1 cellular context compared by ENCODE assay signal in the genomic region with DNA sequence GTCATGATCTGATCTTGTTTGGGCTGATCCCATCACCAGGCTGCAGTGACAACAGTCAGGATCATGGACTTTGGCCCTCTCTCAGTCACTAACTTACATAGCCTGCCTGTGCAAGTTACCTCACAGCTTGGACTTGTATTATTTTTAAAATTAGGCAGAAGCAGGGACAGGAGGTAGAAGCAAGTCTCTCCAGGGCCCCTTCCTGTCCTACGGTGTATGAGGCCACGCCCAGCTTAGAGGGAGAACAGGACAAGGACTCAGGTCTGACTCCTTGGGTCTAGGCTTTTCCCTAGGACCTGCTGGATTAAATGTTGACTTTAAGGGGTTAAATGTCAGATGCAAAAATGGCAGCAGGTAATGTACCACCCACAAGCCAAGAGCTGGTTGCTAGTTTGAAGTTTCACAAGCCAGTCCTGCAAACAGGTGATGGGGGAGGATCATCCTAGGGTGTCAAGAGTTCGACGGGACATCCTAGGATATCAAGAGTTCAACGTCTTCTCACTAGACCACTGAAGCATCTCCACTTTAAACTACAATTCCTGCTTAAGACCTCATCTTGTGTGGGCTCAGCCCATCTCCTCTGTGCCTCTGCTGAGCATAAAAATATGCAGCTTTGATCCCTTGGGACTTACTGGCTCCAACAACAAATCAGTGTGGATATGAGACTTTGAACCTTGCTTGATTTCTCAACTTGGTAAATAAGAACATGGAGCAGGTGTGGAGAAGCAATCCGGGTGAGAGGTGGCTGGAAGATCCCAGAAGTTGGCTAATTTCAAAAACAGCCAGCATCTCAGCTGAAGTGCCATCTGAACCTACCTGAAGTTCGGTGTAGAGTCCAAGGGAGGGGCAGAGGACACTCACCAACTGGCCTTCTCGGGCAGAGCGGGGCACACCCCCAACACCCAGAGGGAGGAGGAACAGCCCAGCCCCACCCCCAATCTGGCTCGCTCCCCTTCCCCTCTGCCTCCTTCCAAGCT.
TF ChIP-seq lines count a peak whose summit lies in the region.

No MANE protein-coding gene starts in this region.

TF ChIP-seq in HepG2, 621 proteins besides CTCF, POLR2A, EP300 and RAD21 (continued from another document and continues in another):
- peak; percentile 25; the same call in 1 of the 2 replicates for TF ChIP-seq ZMYM2 (CRISPR knock-in tag; IDR thresholded peaks at IDR 0.05)
- TF ChIP-seq ZNF20 (CRISPR knock-in tag; IDR thresholded peaks at IDR 0.05): no peak
- TF ChIP-seq THAP11 (CRISPR knock-in tag; IDR thresholded peaks at IDR 0.05): peak; percentile 74; the same call in 1 of the 2 replicates
- TF ChIP-seq ZNF839 (CRISPR knock-in tag; IDR thresholded peaks at IDR 0.05; ENCODE audit: borderline replicate concordance): no peak
- TF ChIP-seq, protein P1, sequence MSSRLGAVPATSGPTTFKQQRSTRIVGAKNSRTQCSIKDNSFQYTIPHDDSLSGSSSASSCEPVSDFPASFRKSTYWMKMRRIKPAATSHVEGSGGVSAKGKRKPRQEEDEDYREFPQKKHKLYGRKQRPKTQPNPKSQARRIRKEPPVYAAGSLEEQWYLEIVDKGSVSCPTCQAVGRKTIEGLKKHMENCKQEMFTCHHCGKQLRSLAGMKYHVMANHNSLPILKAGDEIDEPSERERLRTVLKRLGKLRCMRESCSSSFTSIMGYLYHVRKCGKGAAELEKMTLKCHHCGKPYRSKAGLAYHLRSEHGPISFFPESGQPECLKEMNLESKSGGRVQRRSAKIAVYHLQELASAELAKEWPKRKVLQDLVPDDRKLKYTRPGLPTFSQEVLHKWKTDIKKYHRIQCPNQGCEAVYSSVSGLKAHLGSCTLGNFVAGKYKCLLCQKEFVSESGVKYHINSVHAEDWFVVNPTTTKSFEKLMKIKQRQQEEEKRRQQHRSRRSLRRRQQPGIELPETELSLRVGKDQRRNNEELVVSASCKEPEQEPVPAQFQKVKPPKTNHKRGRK (CRISPR knock-in tag; IDR thresholded peaks at IDR 0.05): no peak
- TF ChIP-seq SNRNP70 (IDR thresholded peaks at IDR 0.05; ENCODE audit: low read depth, low read length): no peak
- 0 out of 4 replicates have a peak, but pooled peaks of 1 of the 2 experiments have one; percentile 1 for TF ChIP-seq MAFK (conservative IDR thresholded peaks at IDR 0.05 in 1 of 2, IDR thresholded peaks at IDR 0.05 in 1 of 2; ENCODE audit: low read length in 2 of 2)
- TF ChIP-seq, protein P2, sequence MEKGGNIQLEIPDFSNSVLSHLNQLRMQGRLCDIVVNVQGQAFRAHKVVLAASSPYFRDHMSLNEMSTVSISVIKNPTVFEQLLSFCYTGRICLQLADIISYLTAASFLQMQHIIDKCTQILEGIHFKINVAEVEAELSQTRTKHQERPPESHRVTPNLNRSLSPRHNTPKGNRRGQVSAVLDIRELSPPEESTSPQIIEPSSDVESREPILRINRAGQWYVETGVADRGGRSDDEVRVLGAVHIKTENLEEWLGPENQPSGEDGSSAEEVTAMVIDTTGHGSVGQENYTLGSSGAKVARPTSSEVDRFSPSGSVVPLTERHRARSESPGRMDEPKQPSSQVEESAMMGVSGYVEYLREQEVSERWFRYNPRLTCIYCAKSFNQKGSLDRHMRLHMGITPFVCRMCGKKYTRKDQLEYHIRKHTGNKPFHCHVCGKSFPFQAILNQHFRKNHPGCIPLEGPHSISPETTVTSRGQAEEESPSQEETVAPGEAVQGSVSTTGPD (CRISPR knock-in tag; IDR thresholded peaks at IDR 0.05): peak; percentile 41; the same call in 1 of the 2 replicates
- TF ChIP-seq DR1 (CRISPR knock-in tag; IDR thresholded peaks at IDR 0.05): no peak; the same call in 1 of the 2 replicates
- TF ChIP-seq PBX3 (CRISPR knock-in tag; IDR thresholded peaks at IDR 0.05; ENCODE audit: borderline replicate concordance): no peak
- no peak for TF ChIP-seq SP1 (IDR thresholded peaks at IDR 0.05)
- peak; percentile 43; the same call in 1 of the 2 replicates for TF ChIP-seq SP1 (CRISPR knock-in tag; IDR thresholded peaks at IDR 0.05)
- peak; percentile 89 for TF ChIP-seq HOXA5 (CRISPR knock-in tag; IDR thresholded peaks at IDR 0.05)
- TF ChIP-seq HNRNPLL (IDR thresholded peaks at IDR 0.05; ENCODE audit: low read depth, low read length, poor library complexity, severe bottlenecking): no peak
- no peak for TF ChIP-seq ARNT2 (CRISPR knock-in tag; IDR thresholded peaks at IDR 0.05; ENCODE audit: low read depth)
- TF ChIP-seq SMAD1 (CRISPR knock-in tag; IDR thresholded peaks at IDR 0.05; ENCODE audit: borderline replicate concordance, low read depth): peak; percentile 86; the same call in 1 of the 2 replicates
- TF ChIP-seq TRIM22 (IDR thresholded peaks at IDR 0.05): no peak
- TF ChIP-seq, protein P3, sequence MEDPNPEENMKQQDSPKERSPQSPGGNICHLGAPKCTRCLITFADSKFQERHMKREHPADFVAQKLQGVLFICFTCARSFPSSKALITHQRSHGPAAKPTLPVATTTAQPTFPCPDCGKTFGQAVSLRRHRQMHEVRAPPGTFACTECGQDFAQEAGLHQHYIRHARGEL (CRISPR knock-in tag; IDR thresholded peaks at IDR 0.05): no peak
- TF ChIP-seq IKZF5 (CRISPR knock-in tag; IDR thresholded peaks at IDR 0.05): peak; percentile 45; the same call in 1 of the 2 replicates
- no peak for TF ChIP-seq ZNF598 (CRISPR knock-in tag; IDR thresholded peaks at IDR 0.05; ENCODE audit: borderline replicate concordance)
- TF ChIP-seq JUNB (CRISPR knock-in tag; IDR thresholded peaks at IDR 0.05; ENCODE audit: borderline replicate concordance): no peak; the same call in 1 of the 2 replicates
- TF ChIP-seq ZNF776 (CRISPR knock-in tag; IDR thresholded peaks at IDR 0.05): 0 out of 2 replicates have a peak, but pooled peaks have one; percentile 43
- TF ChIP-seq ZNF510 (CRISPR knock-in tag; IDR thresholded peaks at IDR 0.05; ENCODE audit: low read depth): no peak
- TF ChIP-seq, protein P4, sequence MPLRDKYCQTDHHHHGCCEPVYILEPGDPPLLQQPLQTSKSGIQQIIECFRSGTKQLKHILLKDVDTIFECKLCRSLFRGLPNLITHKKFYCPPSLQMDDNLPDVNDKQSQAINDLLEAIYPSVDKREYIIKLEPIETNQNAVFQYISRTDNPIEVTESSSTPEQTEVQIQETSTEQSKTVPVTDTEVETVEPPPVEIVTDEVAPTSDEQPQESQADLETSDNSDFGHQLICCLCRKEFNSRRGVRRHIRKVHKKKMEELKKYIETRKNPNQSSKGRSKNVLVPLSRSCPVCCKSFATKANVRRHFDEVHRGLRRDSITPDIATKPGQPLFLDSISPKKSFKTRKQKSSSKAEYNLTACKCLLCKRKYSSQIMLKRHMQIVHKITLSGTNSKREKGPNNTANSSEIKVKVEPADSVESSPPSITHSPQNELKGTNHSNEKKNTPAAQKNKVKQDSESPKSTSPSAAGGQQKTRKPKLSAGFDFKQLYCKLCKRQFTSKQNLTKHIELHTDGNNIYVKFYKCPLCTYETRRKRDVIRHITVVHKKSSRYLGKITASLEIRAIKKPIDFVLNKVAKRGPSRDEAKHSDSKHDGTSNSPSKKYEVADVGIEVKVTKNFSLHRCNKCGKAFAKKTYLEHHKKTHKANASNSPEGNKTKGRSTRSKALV (CRISPR knock-in tag; IDR thresholded peaks at IDR 0.05): peak; percentile 79; the same call in 1 of the 2 replicates
- no peak for TF ChIP-seq ELK4 (CRISPR knock-in tag; IDR thresholded peaks at IDR 0.05; ENCODE audit: borderline replicate concordance)
- no peak for TF ChIP-seq AGO1 (IDR thresholded peaks at IDR 0.05; ENCODE audit: low read depth, low read length, poor library complexity, severe bottlenecking)
- no peak for TF ChIP-seq KIAA2018 (CRISPR knock-in tag; IDR thresholded peaks at IDR 0.05; ENCODE audit: borderline replicate concordance)
- TF ChIP-seq ADNP (CRISPR knock-in tag; IDR thresholded peaks at IDR 0.05): no peak
